1 cellular context compared by ENCODE assay signal in the genomic region with DNA sequence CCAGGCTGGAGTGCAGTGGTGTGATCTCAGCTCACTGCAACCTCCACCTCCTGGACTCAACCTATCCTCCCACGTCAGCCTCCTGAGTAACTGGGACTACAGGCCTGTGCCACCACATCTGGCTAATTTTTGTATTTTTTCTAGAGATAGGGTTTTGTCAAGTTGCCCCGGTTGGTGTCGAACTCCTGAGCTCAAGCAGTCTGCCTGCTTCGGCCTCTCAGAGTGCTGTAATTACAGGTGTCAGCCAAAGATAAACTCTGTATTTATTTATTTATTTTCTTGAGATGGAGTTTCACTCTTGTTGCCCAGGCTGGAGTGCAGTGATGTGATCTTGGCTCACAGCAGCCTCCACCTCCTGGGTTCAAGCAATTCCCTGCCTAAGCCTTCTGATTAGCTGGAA.
TF ChIP-seq lines count a peak whose summit lies in the region.

No MANE protein-coding gene starts in this region.

TF ChIP-seq in K562, 482 proteins besides CTCF, POLR2A, EP300 and RAD21:
- TF ChIP-seq ARID1B (IDR thresholded peaks at IDR 0.05) (peak; percentile 51; the same call in 1 of the 2 replicates), TAL1 (IDR thresholded peaks at IDR 0.05) (peak; percentile 60), CBFA2T3 (IDR thresholded peaks at IDR 0.05) (peak; percentile 38; the same call in 1 of the 2 replicates)
